In the genomic region with DNA sequence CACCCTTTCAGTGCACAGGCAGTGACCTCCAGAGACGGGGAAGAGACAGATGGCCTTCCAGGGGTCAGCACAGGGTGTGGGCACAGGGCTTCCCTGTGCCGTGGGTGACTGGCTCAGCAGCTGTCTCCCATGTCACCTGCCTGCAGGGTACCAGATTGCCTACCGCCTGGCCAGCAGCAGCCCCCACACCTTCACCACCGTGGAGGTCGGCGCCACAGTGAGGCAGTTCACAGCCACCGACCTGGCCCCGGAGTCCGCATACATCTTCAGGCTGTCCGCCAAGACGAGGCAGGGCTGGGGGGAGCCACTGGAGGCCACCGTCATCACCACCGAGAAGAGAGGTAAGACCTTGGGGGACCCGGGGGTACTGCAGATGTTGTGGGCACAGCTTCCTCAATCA, we compare ENCODE assay signal across 14 cellular contexts.
DNase-seq lines count a peak whose midpoint lies in the region; FAIRE-seq and TF ChIP-seq lines count a peak whose summit lies in the region.
"Had no signal": no experiment of that assay in that cellular context is flagged by ENCODE, and none has a peak within 500 bp of the region (broad histone marks: within the 10 kb centered on the region; RNA-seq: fewer than 3 reads in every experiment).

No MANE protein-coding gene starts in this region.

- no peak for TF ChIP-seq RAD21 in H1 (IDR thresholded peaks at IDR 0.05 in 1 of 2, conservative IDR thresholded peaks at IDR 0.05 in 1 of 2; ENCODE audit: low read depth in 2 of 2, low read length in 2 of 2)

- H3K36me3 ChIP-seq in BLaER1 treated with 17β-estradiol and CSF1 and Interleukin-3, amounts not matched to agents 10 nM and 100 nM: no peaks in the 10 kb centered on the region
- H3K36me3 ChIP-seq in H1 (ENCODE audit: control insufficient read depth in 2 of 4, insufficient read depth in 4 of 4, low read length in 3 of 4): no peaks in the 10 kb centered on the region
- H3K36me3 ChIP-seq in osteoblast (ENCODE audit: insufficient read depth, low read length): no peaks in the 10 kb centered on the region
- H3K36me3 ChIP-seq in effector memory CD4-positive, alpha-beta T cell (ENCODE audit: control insufficient read depth, insufficient read depth, low read length): no peaks in the 10 kb centered on the region
- H3K36me3 ChIP-seq in tibial nerve: peaks cover 0 to 22% (median 0%) of the 10 kb centered on the region in 3 donors

- H3K27me3 ChIP-seq in BLaER1 treated with 17β-estradiol and CSF1 and Interleukin-3, amounts not matched to agents 10 nM and 100 nM: peaks cover 0 to 12% (median 0%) of the 10 kb centered on the region in 11 experiments; a peak in 4 of 22 replicates
- H3K27me3 ChIP-seq in H1 (replicated peaks in 1 of 4; ENCODE audit: control insufficient read depth in 3 of 4, extremely low read depth in 1 of 4, insufficient read depth in 3 of 4, low read length in 3 of 4): no peaks in the 10 kb centered on the region
- no peaks in the 10 kb centered on the region for H3K27me3 ChIP-seq in osteoblast (ENCODE audit: insufficient read depth, low read length)
- no peaks in the 10 kb centered on the region for H3K27me3 ChIP-seq in effector memory CD4-positive, alpha-beta T cell (replicated peaks; ENCODE audit: control insufficient read depth, insufficient read depth, low read length, poor library complexity, severe bottlenecking)
- no peaks in the 10 kb centered on the region for H3K27me3 ChIP-seq in tibial nerve

- DNase-seq in H1 (ENCODE audit: low read depth in 1 of 2, low spot score in 2 of 2): no peak
- peak; percentile 49 for DNase-seq in osteoblast (ENCODE audit: insufficient read length, low spot score, missing footprints)
- DNase-seq in NCI-H446 treated with DMSO at 0.1 percent for 48 hours (lab: John Stamatoyannopoulos, UW): no peak
- DNase-seq in effector memory CD4-positive, alpha-beta T cell: no peak
- DNase-seq in NCI-H748 treated with DMSO at 0.1 percent for 48 hours (lab: John Stamatoyannopoulos, UW): no peak
- no peak for DNase-seq in tibial nerve (ENCODE audit: low spot score in 2 of 2)
- DNase-seq: ACHN; CD4-positive, alpha-beta memory T cell; DMS79 had no signal

- no peaks in the 10 kb centered on the region for H3K23me2 ChIP-seq in H1 (ENCODE audit: low read depth, low read length)

- H3K9me3 Mint-ChIP-seq in nephron: no peaks in the 10 kb centered on the region
- H3K9me3 Mint-ChIP-seq: CD4-positive, alpha-beta memory T cell; IgD-negative memory B cell had no signal

- peak overlapping the region in 2 of 3 experiments; percentile 75 to 80 for H3K4me3 Mint-ChIP-seq in nephron
- H3K4me3 Mint-ChIP-seq: CD4-positive, alpha-beta memory T cell; IgD-negative memory B cell had no signal

- H3K4me1 Mint-ChIP-seq in nephron: peaks cover 37% of the 10 kb centered on the region

- H3K9me3 ChIP-seq in BLaER1 treated with 17β-estradiol and CSF1 and Interleukin-3, amounts not matched to agents 10 nM and 100 nM (replicated peaks in 1 of 11): no peaks in the 10 kb centered on the region
- H3K9me3 ChIP-seq in H1 (ENCODE audit: insufficient read depth in 2 of 2, low read depth in 1 of 2, low read length in 1 of 2) (no peaks in the 10 kb centered on the region), osteoblast (ENCODE audit: low read depth, low read length) (no peaks in the 10 kb centered on the region), tibial nerve (no peaks in the 10 kb centered on the region)
- H3K9me3 ChIP-seq in effector memory CD4-positive, alpha-beta T cell (ENCODE audit: control insufficient read depth, low read length): no peaks in the 10 kb centered on the region

- CTCF ChIA-PET in H1 (lab: Charles Lee; ENCODE audit: partially characterized antibody): interaction anchor here (0.9 to 2.4 kb wide), 7 partner anchors 8 to 23 kb away, joined by 3 to 10 read pairs (median 5); no protein-coding TSS in a partner anchor

- 89% methylated on average over 14 of the region's 14 CpGs; no CpG with 5 or more reads in 1 of the 2 experiments for WGBS in H1 (ENCODE audit: extremely low coverage in 1 of 2, insufficient coverage in 1 of 2, insufficient read length in 1 of 2, insufficient replicate concordance in 2 of 2, low coverage in 1 of 2, low lambda C conversion rate in 2 of 2, missing lambda C conversion rate in 1 of 2), 2 experiments
- 88 to 93% methylated on average over 9 to 13 of the region's 14 CpGs for WGBS in tibial nerve, 2 donors

- H3K4me3 ChIP-seq in BLaER1 treated with 17β-estradiol and CSF1 and Interleukin-3, amounts not matched to agents 10 nM and 100 nM: no peak overlapping the region
- H3K4me3 ChIP-seq in H1 (ENCODE audit: extremely low read depth in 1 of 4, insufficient read depth in 2 of 4, low read depth in 3 of 4, low read length in 4 of 4) (no peak overlapping the region), osteoblast (ENCODE audit: insufficient read depth, low read length) (no peak overlapping the region), tibial nerve (no peak overlapping the region)
- no peak overlapping the region for H3K4me3 ChIP-seq in effector memory CD4-positive, alpha-beta T cell (ENCODE audit: insufficient read depth, low read depth, low read length, poor library complexity, severe bottlenecking)
- H3K4me3 ChIP-seq: GM12878 had no signal

- no peak overlapping the region for H2BK15ac ChIP-seq in H1 (ENCODE audit: low read length)

- no peak overlapping the region for H3K4ac ChIP-seq in H1 (replicated peaks; ENCODE audit: insufficient read length, low read depth, low read length)

- no peak overlapping the region for H3K56ac ChIP-seq in H1 (replicated peaks; ENCODE audit: insufficient read length, low read depth, low read length)

- no peak for FAIRE-seq in H1 (lab: Jason Lieb, UNC)
- FAIRE-seq: GM12878 had no signal

- TF ChIP-seq CTCF in H1 (IDR thresholded peaks at IDR 0.05; ENCODE audit: control extremely low read depth in 1 of 3, insufficient read depth in 1 of 3, low read depth in 1 of 3, low read length in 3 of 3): no peak
- TF ChIP-seq CTCF in nephron (IDR thresholded peaks at IDR 0.05; ENCODE audit: unreplicated experiment in 3 of 3): no peak
- no peak for TF ChIP-seq CTCF in osteoblast (IDR thresholded peaks at IDR 0.05; ENCODE audit: extremely low read depth, low read depth, low read length)
- TF ChIP-seq CTCF in tibial nerve (IDR thresholded peaks at IDR 0.05): no peak

- H4K91ac ChIP-seq in H1 (replicated peaks; ENCODE audit: insufficient read length, low read length): peak overlapping the region; percentile 20

- no peak overlapping the region for H3K18ac ChIP-seq in H1 (ENCODE audit: extremely low read depth, low read length)

- H4K20me1 ChIP-seq in BLaER1 treated with 17β-estradiol and CSF1 and Interleukin-3, amounts not matched to agents 10 nM and 100 nM: no peaks in the 10 kb centered on the region
- H4K20me1 ChIP-seq in H1 (replicated peaks in 1 of 2; ENCODE audit: control insufficient read depth in 1 of 2, insufficient read depth in 2 of 2, low read length in 2 of 2) (no peaks in the 10 kb centered on the region), osteoblast (ENCODE audit: insufficient read depth, low read length) (no peaks in the 10 kb centered on the region)

- H3K79me1 ChIP-seq in H1 (ENCODE audit: low read depth, low read length): no peaks in the 10 kb centered on the region

- peak overlapping the region in 10 of 11 experiments; percentile 47 to 94 (median 90); a peak in 20 of 22 replicates for H3K4me2 ChIP-seq in BLaER1 treated with 17β-estradiol and CSF1 and Interleukin-3, amounts not matched to agents 10 nM and 100 nM
- no peak overlapping the region for H3K4me2 ChIP-seq in H1 (ENCODE audit: insufficient read depth in 1 of 2, low read depth in 2 of 2, low read length in 2 of 2)
- H3K4me2 ChIP-seq in osteoblast (ENCODE audit: insufficient read depth, low read length): no peak overlapping the region

- no peak overlapping the region for H3K14ac ChIP-seq in H1 (ENCODE audit: insufficient read length)

- no peak overlapping the region for H4K5ac ChIP-seq in H1 (ENCODE audit: insufficient read length, low read depth, low read length)

- H3K23ac ChIP-seq in H1 (ENCODE audit: insufficient read length): no peak overlapping the region

- H3K9ac ChIP-seq in BLaER1 treated with 17β-estradiol and CSF1 and Interleukin-3, amounts not matched to agents 10 nM and 100 nM: no peak overlapping the region
- no peak overlapping the region for H3K9ac ChIP-seq in H1 (replicated peaks in 1 of 4; ENCODE audit: extremely low read depth in 1 of 4, low read depth in 3 of 4, low read length in 3 of 4)

- no peak overlapping the region for H2BK12ac ChIP-seq in H1 (ENCODE audit: low read depth, low read length)

- no peaks in the 10 kb centered on the region for H3K36me3 Mint-ChIP-seq in nephron (ENCODE audit: low read depth)
- H3K36me3 Mint-ChIP-seq: CD4-positive, alpha-beta memory T cell; IgD-negative memory B cell had no signal

- H3K79me2 ChIP-seq in H1 (ENCODE audit: control insufficient read depth in 1 of 2, insufficient read depth in 2 of 2, low read length in 2 of 2) (no peaks in the 10 kb centered on the region), osteoblast (ENCODE audit: insufficient read depth, low read length) (no peaks in the 10 kb centered on the region)

- H3K27ac ChIP-seq in BLaER1 treated with 17β-estradiol and CSF1 and Interleukin-3, amounts not matched to agents 10 nM and 100 nM: no peak overlapping the region
- no peak overlapping the region for H3K27ac ChIP-seq in H1 (ENCODE audit: low read depth, low read length)
- H3K27ac ChIP-seq in osteoblast (ENCODE audit: low read depth, low read length): no peak overlapping the region
- no peak overlapping the region for H3K27ac ChIP-seq in effector memory CD4-positive, alpha-beta T cell (ENCODE audit: insufficient read depth, low read length, poor library complexity, severe bottlenecking)
- no peak overlapping the region for H3K27ac ChIP-seq in tibial nerve
- H3K27ac ChIP-seq: C4-2B had no signal

- POLR2A ChIA-PET in H1 (lab: Charles Lee; ENCODE audit: partially characterized antibody): no interaction called here

- peaks cover 0 to 33% (median 32%) of the 10 kb centered on the region in 10 experiments; a peak in 19 of 20 replicates for H3K4me1 ChIP-seq in BLaER1 treated with 17β-estradiol and CSF1 and Interleukin-3, amounts not matched to agents 10 nM and 100 nM
- H3K4me1 ChIP-seq in H1 (replicated peaks in 1 of 4; ENCODE audit: control insufficient read depth in 3 of 4, insufficient read depth in 4 of 4, low read length in 3 of 4) (peaks cover 0 to 28% (median 17%) of the 10 kb centered on the region in 4 experiments; a peak in 6 of 7 replicates), osteoblast (ENCODE audit: insufficient read depth, low read length) (no peaks in the 10 kb centered on the region), tibial nerve (peaks cover 0 to 17% (median 2%) of the 10 kb centered on the region in 4 donors)
- no peaks in the 10 kb centered on the region for H3K4me1 ChIP-seq in effector memory CD4-positive, alpha-beta T cell (ENCODE audit: control insufficient read depth, insufficient read depth, low read length, poor library complexity, severe bottlenecking)

- H2AK5ac ChIP-seq in H1 (ENCODE audit: low read depth, low read length): no peak overlapping the region

- H4K8ac ChIP-seq in H1 (ENCODE audit: extremely low read depth, insufficient read depth, low read length): no peak overlapping the region

- no peak overlapping the region for H2BK20ac ChIP-seq in H1 (ENCODE audit: low read length)

- peak overlapping the region in 2 of 3 experiments; percentile 78 to 84 for H3K27ac Mint-ChIP-seq in nephron
- H3K27ac Mint-ChIP-seq: CD4-positive, alpha-beta memory T cell had no signal

- H3K27me3 Mint-ChIP-seq in nephron (ENCODE audit: low read depth): peaks cover 12% of the 10 kb centered on the region

- no peak overlapping the region for H2AFZ ChIP-seq in H1 (ENCODE audit: low read length)
- no peak overlapping the region for H2AFZ ChIP-seq in osteoblast (ENCODE audit: low read length)

- H2BK5ac ChIP-seq in H1 (ENCODE audit: low read depth, low read length): no peak overlapping the region

- no peak overlapping the region for H2BK120ac ChIP-seq in H1 (replicated peaks; ENCODE audit: low read depth, low read length)

- TF ChIP-seq EP300 in H1 (IDR thresholded peaks at IDR 0.05; ENCODE audit: borderline replicate concordance in 1 of 2, low read depth in 2 of 2, low read length in 2 of 2) (no peak), tibial nerve (IDR thresholded peaks at IDR 0.05) (no peak)

- no peak for TF ChIP-seq POLR2A in H1 (IDR thresholded peaks at IDR 0.05; ENCODE audit: control extremely low read depth in 1 of 2, low read depth in 2 of 2, low read length in 2 of 2)
- no peak for TF ChIP-seq POLR2A in tibial nerve (IDR thresholded peaks at IDR 0.05)

Comparison
In these comparisons a context has a peak if more than half of its experiments do, and no peak if none do; other contexts are left out.
1. H3K4me2 ChIP-seq: peak in BLaER1 treated with 17β-estradiol and CSF1 and Interleukin-3, amounts not matched to agents 10 nM and 100 nM (10 of 11); none in H1 (0 of 2) and osteoblast (single experiment).